In genomic region chr1:8013800-8014199, GRCh38 we compare ENCODE assay signal across 24 cellular contexts. TPM values are rescaled to one million over a fixed set of nuclear protein-coding genes. Genes with fewer than 3 reads are reported as not detected.
A peak's percentile ranks its signal among the peaks of the same experiment; 100 is the strongest.
DNase-seq lines count a peak whose midpoint lies in the region; ATAC-seq, FAIRE-seq and TF ChIP-seq lines count a peak whose summit lies in the region.
"Had no signal": no experiment of that assay in that cellular context is flagged by ENCODE, and none has a peak within 500 bp of the region (broad histone marks: within the 10 kb centered on the region; RNA-seq: fewer than 3 reads in every experiment).

No MANE protein-coding gene starts in this region.

- no peak for FAIRE-seq in HepG2 (lab: Jason Lieb, UNC)

- peaks cover 83% of the 10 kb centered on the region for H3K4me1 Mint-ChIP-seq in chondrocyte (ENCODE audit: low read depth)
- H3K4me1 Mint-ChIP-seq: activated CD4-positive, alpha-beta T cell treated with anti-CD3 and anti-CD28 coated beads, Interleukin-2, amount 10 ng/mL, durations not matched to agents 7 days and 5 days had no signal

- peaks cover 42% of the 10 kb centered on the region for H3K36me3 Mint-ChIP-seq in chondrocyte (ENCODE audit: low read depth)
- H3K36me3 Mint-ChIP-seq: CD14-positive monocyte had no signal

- in situ Hi-C loops in IMR-90 (cut with MboI; ENCODE audit: low sequenced_read_pairs) (no loop called here), HepG2 (cut with HindIII; ENCODE audit: extremely low pct_ligation_motif_present, low pct_unique_long_range_greater_than_20kb) (loop anchor here (10.0 kb wide), 1 partner anchor 301 kb away; the partner anchor contains the start of gene SLC45A1)

- H2AK5ac ChIP-seq in IMR-90 (ENCODE audit: low read depth, low read length) = no peak overlapping the region

- H3K18ac ChIP-seq in IMR-90 (ENCODE audit: low read depth, low read length) = no peak overlapping the region

- H3K9me3 ChIP-seq in IMR-90 (ENCODE audit: control insufficient read depth, insufficient read depth, low read length) = no peaks in the 10 kb centered on the region
- H3K9me3 ChIP-seq in HepG2 (ENCODE audit: low read length) = no peaks in the 10 kb centered on the region
- H3K9me3 ChIP-seq in skeletal muscle satellite cell (replicated peaks; ENCODE audit: low read length) = no peaks in the 10 kb centered on the region
- no peaks in the 10 kb centered on the region for H3K9me3 ChIP-seq in lower lobe of right lung
- H3K9me3 ChIP-seq: esophagus squamous epithelium, left lung, neutrophil, thoracic aorta had no signal

- intact Hi-C loops in IMR-90 (cut with micrococcal nuclease) (no loop called here), HepG2 (cut with micrococcal nuclease; ENCODE audit: unreplicated experiment) (no loop called here), lower lobe of right lung (cut with DNase I) (no loop called here)

- H2BK20ac ChIP-seq in IMR-90 (ENCODE audit: low read depth, low read length) = no peak overlapping the region

- dilution Hi-C loops in IMR-90 (cut with HindIII; ENCODE audit: low sequenced_read_pairs, unreplicated experiment) = loop anchor here (25.0 kb wide), 1 partner anchor 299 kb away; the partner anchor contains the start of gene SLC45A1

- TF ChIP-seq POLR2A in IMR-90 (IDR thresholded peaks at IDR 0.05; ENCODE audit: low read depth, low read length) (no peak; the same call in 1 of the 2 replicates), HepG2 (IDR thresholded peaks at IDR 0.05; ENCODE audit: insufficient read depth in 1 of 2, low read depth in 2 of 2, low read length in 2 of 2) (no peak)

- peaks cover 58% of the 10 kb centered on the region for H3K79me2 ChIP-seq in HepG2 (ENCODE audit: insufficient read depth, low read length)

- H4K20me1 ChIP-seq in IMR-90 (ENCODE audit: insufficient read depth, low read length) (peaks cover 71% of the 10 kb centered on the region), HepG2 (ENCODE audit: insufficient read depth, low read length) (peaks cover 98% of the 10 kb centered on the region)

- peak overlapping the region; percentile 7 for H3K4me3 Mint-ChIP-seq in chondrocyte (ENCODE audit: unreplicated experiment)
- H3K4me3 Mint-ChIP-seq: activated CD4-positive, alpha-beta T cell treated with anti-CD3 and anti-CD28 coated beads, Interleukin-2, amount 10 ng/mL, durations not matched to agents 7 days and 5 days; CD14-positive monocyte had no signal

- H2BK120ac ChIP-seq in IMR-90 (ENCODE audit: low read depth, low read length) = no peak overlapping the region

- ATAC-seq in IMR-90 (ENCODE audit: low read depth) = no peak
- no peak for ATAC-seq in HepG2
- ATAC-seq in HG03196 (IDR thresholded peaks at IDR 0.05; ENCODE audit: unreplicated experiment) = no peak
- no peak for ATAC-seq in lower lobe of right lung
- ATAC-seq: left lung had no signal

- no peak overlapping the region for H4K91ac ChIP-seq in IMR-90 (ENCODE audit: insufficient read depth, low read depth, low read length)

- H2BK5ac ChIP-seq in IMR-90 (ENCODE audit: low read depth, low read length, poor library complexity, severe bottlenecking) = no peak overlapping the region

- H3K36me3 ChIP-seq in IMR-90 (ENCODE audit: control insufficient read depth, insufficient read depth, low read length) (peaks cover 47% of the 10 kb centered on the region), HepG2 (replicated peaks in 1 of 2; ENCODE audit: control insufficient read depth in 1 of 2, insufficient read depth in 2 of 2, low read length in 2 of 2) (peaks cover 28 to 43% of the 10 kb centered on the region in 2 experiments), skeletal muscle satellite cell (ENCODE audit: insufficient read depth, low read length) (peaks cover 67% of the 10 kb centered on the region), lower lobe of right lung (peaks cover 59% of the 10 kb centered on the region)
- H3K36me3 ChIP-seq: neutrophil had no signal

- H3K9ac ChIP-seq in IMR-90 (ENCODE audit: low read depth, low read length) (no peak overlapping the region), HepG2 (ENCODE audit: insufficient read depth, low read depth, low read length) (no peak overlapping the region), skeletal muscle satellite cell (ENCODE audit: low read depth, low read length) (peak overlapping the region; percentile 7)

- no peaks in the 10 kb centered on the region for H3K9me3 Mint-ChIP-seq in chondrocyte (ENCODE audit: low read depth)
- H3K9me3 Mint-ChIP-seq: activated CD4-positive, alpha-beta T cell treated with anti-CD3 and anti-CD28 coated beads, Interleukin-2, amount 10 ng/mL, durations not matched to agents 7 days and 5 days; activated T-helper 2 cell treated with anti-CD3 and anti-CD28 coated beads, Interferon-gamma antibody, Interleukin-2, Interleukin-4, amounts not matched to agents 10 μg/mL and 5 μg/mL and 100 μg/mL, durations not matched to agents 14 hours and 24 hours and 36 hours; CD14-positive monocyte had no signal

- no peak overlapping the region for H2AFZ ChIP-seq in IMR-90 (replicated peaks; ENCODE audit: low read length, poor library complexity)
- H2AFZ ChIP-seq in HepG2 (ENCODE audit: low read length) = no peak overlapping the region

- H3K27me3 Mint-ChIP-seq in chondrocyte (ENCODE audit: low read depth) = no peaks in the 10 kb centered on the region

- no peak overlapping the region for H2AK9ac ChIP-seq in IMR-90 (replicated peaks; ENCODE audit: low read depth, low read length, poor library complexity)

- H3K9me1 ChIP-seq in IMR-90 (ENCODE audit: insufficient read depth, low read length) = peaks cover 4% of the 10 kb centered on the region; the same call in 1 of the 2 replicates

- peak overlapping the region; percentile 83 for H3K27ac Mint-ChIP-seq in chondrocyte (ENCODE audit: unreplicated experiment)
- H3K27ac Mint-ChIP-seq: activated CD4-positive, alpha-beta T cell treated with anti-CD3 and anti-CD28 coated beads, Interleukin-2, amount 10 ng/mL, durations not matched to agents 7 days and 5 days; activated T-helper 2 cell treated with anti-CD3 and anti-CD28 coated beads, Interferon-gamma antibody, Interleukin-2, Interleukin-4, amounts not matched to agents 10 μg/mL and 5 μg/mL and 100 μg/mL, durations not matched to agents 14 hours and 24 hours and 36 hours had no signal

- no peak overlapping the region for H3K23ac ChIP-seq in IMR-90 (ENCODE audit: low read depth, low read length)

- TF ChIP-seq RAD21 in IMR-90 (IDR thresholded peaks at IDR 0.05; ENCODE audit: low read length) (no peak), HepG2 (CRISPR knock-in tag; IDR thresholded peaks at IDR 0.05) (no peak)

- WGBS in IMR-90 (ENCODE audit: extremely low coverage in 2 of 2, insufficient read length in 1 of 2), 2 experiments = 100% methylated on average over 2 of the region's 6 CpGs; no CpG with 5 or more reads in 1 of the 2 experiments
- WGBS in HepG2 (ENCODE audit: low lambda C conversion rate) = 89% methylated on average over 6 of the region's 6 CpGs

- CTCF ChIA-PET in IMR-90 (lab: Yijun Ruan, JAX) (interaction anchor here (0.6 to 6.7 kb wide), 4 partner anchors 17 to 301 kb away, joined by 4 to 27 read pairs (median 14); no protein-coding TSS in a partner anchor), HepG2 (lab: Yijun Ruan, JAX; ENCODE audit: low intra/inter-chr PET ratio, low total read pairs) (no interaction called here)

- BruUV-seq in IMR-90 (replicated peaks; lab: Mats Ljungman, UMichigan) (no TSS peak), HepG2 (replicated peaks; lab: Mats Ljungman, UMichigan) (no TSS peak)

- H3K56ac ChIP-seq in IMR-90 (ENCODE audit: extremely low read depth, insufficient read depth, low read length) = no peak overlapping the region

- H3K4me3 ChIP-seq in IMR-90 (ENCODE audit: insufficient read depth, low read depth, low read length) (no peak overlapping the region), HepG2 (replicated peaks in 1 of 3; ENCODE audit: insufficient read depth in 1 of 3, low read depth in 2 of 3, low read length in 3 of 3) (no peak overlapping the region), skeletal muscle satellite cell (ENCODE audit: low read length) (no peak overlapping the region), lower lobe of right lung (no peak overlapping the region)
- H3K4me3 ChIP-seq: esophagus squamous epithelium, left lung, thoracic aorta had no signal

- POLR2A ChIA-PET in IMR-90 (lab: Charles Lee; ENCODE audit: unreplicated experiment) = no interaction called here
- POLR2A ChIA-PET in HepG2 (lab: Yijun Ruan, JAX) = interaction anchor here (1.1 to 6.9 kb wide), 3 partner anchors 11 to 301 kb away, joined by 3 to 99 read pairs (median 3); partner anchors contain the start of gene ERRFI1

- no peak overlapping the region for H3K14ac ChIP-seq in IMR-90 (replicated peaks; ENCODE audit: low read depth, low read length)

- H3K79me1 ChIP-seq in IMR-90 (ENCODE audit: low read depth in 1 of 2, low read length in 2 of 2) = peaks cover 36 to 82% of the 10 kb centered on the region in 2 experiments

- no peak overlapping the region for H3K4ac ChIP-seq in IMR-90 (ENCODE audit: low read depth, low read length)

- H3K4me2 ChIP-seq in IMR-90 (ENCODE audit: low read depth, low read length) (no peak overlapping the region), HepG2 (ENCODE audit: low read depth, low read length) (no peak overlapping the region), skeletal muscle satellite cell (ENCODE audit: low read length) (no peak overlapping the region)

- peaks cover 15% of the 10 kb centered on the region for H3K4me1 ChIP-seq in IMR-90 (ENCODE audit: control insufficient read depth, insufficient read depth, low read length)
- peaks cover 66% of the 10 kb centered on the region for H3K4me1 ChIP-seq in HepG2 (ENCODE audit: insufficient read depth, low read length)
- H3K4me1 ChIP-seq in skeletal muscle satellite cell (ENCODE audit: control insufficient read depth, insufficient read depth, low read length) = peaks cover 56% of the 10 kb centered on the region
- peaks cover 57% of the 10 kb centered on the region for H3K4me1 ChIP-seq in lower lobe of right lung

- H4K5ac ChIP-seq in IMR-90 (ENCODE audit: low read depth, low read length) = no peak overlapping the region

- H3K27me3 ChIP-seq in IMR-90 (ENCODE audit: control insufficient read depth, insufficient read depth, low read length) (no peaks in the 10 kb centered on the region), HepG2 (ENCODE audit: control insufficient read depth in 1 of 2, insufficient read depth in 2 of 2, low read length in 2 of 2) (no peaks in the 10 kb centered on the region), skeletal muscle satellite cell (ENCODE audit: control insufficient read depth, insufficient read depth, low read length) (no peaks in the 10 kb centered on the region), lower lobe of right lung (ENCODE audit: low read depth) (no peaks in the 10 kb centered on the region)
- H3K27me3 ChIP-seq: esophagus squamous epithelium, left lung had no signal

- TF ChIP-seq EP300 in HepG2 (IDR thresholded peaks at IDR 0.05; ENCODE audit: low read depth in 2 of 2, low read length in 2 of 2) (no peak), HepG2 (CRISPR knock-in tag; IDR thresholded peaks at IDR 0.05; ENCODE audit: borderline replicate concordance) (no peak)

- DNase-seq in IMR-90 (no peak), chondrocyte (ENCODE audit: low spot score) (no peak), HepG2 (ENCODE audit: low spot score) (no peak), lower lobe of right lung (no peak)
- no peak for DNase-seq in stimulated activated CD4-positive, alpha-beta T cell treated with anti-CD3 and anti-CD28 coated beads, Interleukin-4, amount 100 ng/mL, for 1 hour
- no peak for DNase-seq in activated naive CD4-positive, alpha-beta T cell (lab: John Stamatoyannopoulos, UW)
- DNase-seq: activated CD4-positive, alpha-beta T cell treated with anti-CD3 and anti-CD28 coated beads, Interleukin-2, amount 10 ng/mL, durations not matched to agents 7 days and 5 days; effector CD8-positive, alpha-beta T cell; esophagus squamous epithelium; glutamatergic neuron; KBM-7; left lung; MV-4-11; NCI-H1694; NCI-H748 treated with DMSO at 0.1 percent for 48 hours; OCI-M1; retina; T-helper 1 cell had no signal

- no peak overlapping the region for H4K8ac ChIP-seq in IMR-90 (ENCODE audit: low read depth in 2 of 2, low read length in 2 of 2)

- H2BK15ac ChIP-seq in IMR-90 (ENCODE audit: low read depth, low read length) = no peak overlapping the region

- TF ChIP-seq CTCF in IMR-90 (conservative IDR thresholded peaks at IDR 0.05; ENCODE audit: low read depth, low read length) (no peak), chondrocyte (IDR thresholded peaks at IDR 0.05) (no peak), HepG2 (CRISPR knock-in tag; IDR thresholded peaks at IDR 0.05) (no peak), lower lobe of right lung (IDR thresholded peaks at IDR 0.05) (no peak)

- peak overlapping the region; percentile 17; the same call in 1 of the 2 replicates for H3K27ac ChIP-seq in IMR-90 (ENCODE audit: insufficient read depth, low read length)
- H3K27ac ChIP-seq in HepG2 (ENCODE audit: extremely low read length, insufficient read depth, low read length) = no peak overlapping the region
- no peak overlapping the region for H3K27ac ChIP-seq in lower lobe of right lung
- H3K27ac ChIP-seq: neutrophil had no signal

RNA-seq across cellular contexts. Expression of gene ERRFI1, which starts 12.3 kb away (rescaled TPM):
- 101 and 106 TPM in 2 replicates for total RNA-seq in IMR-90 (2012; rRNA removed)
- 102 and 145 TPM in 2 replicates for polyA plus RNA-seq in IMR-90 (2012; rRNA removed)
- polyA plus RNA-seq in IMR-90 (2012; cell fraction: cytosol; rRNA removed) = 66.7 and 88.3 TPM in 2 replicates
- 50.7 and 405 TPM in 2 replicates for polyA plus RNA-seq in IMR-90 (2012; cell fraction: nucleus; rRNA removed; ENCODE audit: low replicate concordance)
- total RNA-seq in chondrocyte = 26.4 to 305 TPM (median 303 TPM) in 3 replicates
- total RNA-seq in HepG2 (2016; rRNA removed; fragmentation: Illumina TruSeq; extraction: Trizol) = 84.4 and 99.5 TPM in 2 replicates
- 16.2 and 17.9 TPM in 2 replicates for total RNA-seq in HepG2 (2016; cell fraction: cytosol; rRNA removed; fragmentation: Illumina TruSeq; extraction: Trizol; ENCODE audit: low read depth)
- total RNA-seq in HepG2 (2016; cell fraction: insoluble cytoplasmic fraction; rRNA removed; fragmentation: Illumina TruSeq; extraction: Trizol) = 83.4 and 92.6 TPM in 2 replicates
- total RNA-seq in HepG2 (2016; cell fraction: membrane; rRNA removed; fragmentation: Illumina TruSeq; extraction: Trizol) = 72.5 and 74.8 TPM in 2 replicates
- total RNA-seq in HepG2 (2016; cell fraction: nucleus; rRNA removed; fragmentation: Illumina TruSeq; extraction: Trizol) = 61.8 and 73.3 TPM in 2 replicates
- 634 and 753 TPM in 2 replicates for polyA plus RNA-seq in HepG2 (2011; rRNA removed)
- 492 and 608 TPM in 2 replicates for polyA plus RNA-seq in HepG2 (2011; cell fraction: cytosol; rRNA removed)
- polyA plus RNA-seq in HepG2 (2011; cell fraction: nucleus; rRNA removed) = 300 and 467 TPM in 2 replicates
- 335 and 494 TPM in 2 replicates for polyA plus RNA-seq in HepG2 (2012)
- polyA plus RNA-seq in HepG2 (2016; cell fraction: cytosol; fragmentation: Illumina TruSeq; extraction: Trizol; ENCODE audit: low read depth) = 8.7 and 10.5 TPM in 2 replicates
- 102 and 107 TPM in 2 replicates for polyA plus RNA-seq in HepG2 (2016; cell fraction: insoluble cytoplasmic fraction; fragmentation: Illumina TruSeq; extraction: Trizol; ENCODE audit: low read depth)
- 41.9 and 45.1 TPM in 2 replicates for polyA plus RNA-seq in HepG2 (2016; cell fraction: membrane; fragmentation: Illumina TruSeq; extraction: Trizol; ENCODE audit: low read depth)
- 110 and 117 TPM in 2 replicates for polyA plus RNA-seq in HepG2 (2016; cell fraction: nucleus; fragmentation: Illumina TruSeq; extraction: Trizol; ENCODE audit: insufficient read depth, low read depth)
- polyA minus RNA-seq in HepG2 (2011; rRNA and poly(A)+ RNA removed; ENCODE audit: low replicate concordance) = 6.9 and 217 TPM in 2 replicates
- polyA minus RNA-seq in HepG2 (2011; cell fraction: cytosol; rRNA and poly(A)+ RNA removed) = 288 and 291 TPM in 2 replicates
- 228 and 458 TPM in 2 replicates for polyA minus RNA-seq in HepG2 (2011; cell fraction: nucleus; rRNA and poly(A)+ RNA removed)
- total RNA-seq in skeletal muscle satellite cell (2012; rRNA removed) = 38.3 and 86.7 TPM in 2 replicates
- total RNA-seq in lower lobe of right lung = 65.1 TPM

RNA-seq across cellular contexts. Expression of gene PARK7, which starts 52.3 kb away (rescaled TPM):
- 207 and 384 TPM in 2 replicates for total RNA-seq in IMR-90 (2012; rRNA removed)
- 348 and 357 TPM in 2 replicates for polyA plus RNA-seq in IMR-90 (2012; rRNA removed)
- 108 and 179 TPM in 2 replicates for polyA plus RNA-seq in IMR-90 (2012; cell fraction: cytosol; rRNA removed)
- polyA plus RNA-seq in IMR-90 (2012; cell fraction: nucleus; rRNA removed; ENCODE audit: low replicate concordance) = 19.8 and 112 TPM in 2 replicates
- 250 to 288 TPM (median 254 TPM) in 3 replicates for total RNA-seq in chondrocyte
- 296 and 409 TPM in 2 replicates for total RNA-seq in HepG2 (2016; rRNA removed; fragmentation: Illumina TruSeq; extraction: Trizol)
- total RNA-seq in HepG2 (2016; cell fraction: cytosol; rRNA removed; fragmentation: Illumina TruSeq; extraction: Trizol; ENCODE audit: low read depth) = 134 and 137 TPM in 2 replicates
- total RNA-seq in HepG2 (2016; cell fraction: insoluble cytoplasmic fraction; rRNA removed; fragmentation: Illumina TruSeq; extraction: Trizol) = 293 and 390 TPM in 2 replicates
- 183 and 197 TPM in 2 replicates for total RNA-seq in HepG2 (2016; cell fraction: membrane; rRNA removed; fragmentation: Illumina TruSeq; extraction: Trizol)
- total RNA-seq in HepG2 (2016; cell fraction: nucleus; rRNA removed; fragmentation: Illumina TruSeq; extraction: Trizol) = 97.3 and 108 TPM in 2 replicates
- 160 and 212 TPM in 2 replicates for polyA plus RNA-seq in HepG2 (2011; rRNA removed)
- 157 and 186 TPM in 2 replicates for polyA plus RNA-seq in HepG2 (2011; cell fraction: cytosol; rRNA removed)
- polyA plus RNA-seq in HepG2 (2011; cell fraction: nucleus; rRNA removed) = 39.0 and 44.4 TPM in 2 replicates
- polyA plus RNA-seq in HepG2 (2012) = 232 and 305 TPM in 2 replicates
- 218 and 228 TPM in 2 replicates for polyA plus RNA-seq in HepG2 (2016; cell fraction: cytosol; fragmentation: Illumina TruSeq; extraction: Trizol; ENCODE audit: low read depth)
- 522 and 557 TPM in 2 replicates for polyA plus RNA-seq in HepG2 (2016; cell fraction: insoluble cytoplasmic fraction; fragmentation: Illumina TruSeq; extraction: Trizol; ENCODE audit: low read depth)
- 199 and 221 TPM in 2 replicates for polyA plus RNA-seq in HepG2 (2016; cell fraction: membrane; fragmentation: Illumina TruSeq; extraction: Trizol; ENCODE audit: low read depth)
- polyA plus RNA-seq in HepG2 (2016; cell fraction: nucleus; fragmentation: Illumina TruSeq; extraction: Trizol; ENCODE audit: insufficient read depth, low read depth) = 223 and 234 TPM in 2 replicates
- polyA minus RNA-seq in HepG2 (2011; rRNA and poly(A)+ RNA removed; ENCODE audit: low replicate concordance) = 24.0 and 53.8 TPM in 2 replicates
- polyA minus RNA-seq in HepG2 (2011; cell fraction: cytosol; rRNA and poly(A)+ RNA removed) = 52.3 and 53.9 TPM in 2 replicates
- 28.7 and 42.4 TPM in 2 replicates for polyA minus RNA-seq in HepG2 (2011; cell fraction: nucleus; rRNA and poly(A)+ RNA removed)
- 202 and 212 TPM in 2 replicates for total RNA-seq in skeletal muscle satellite cell (2012; rRNA removed)
- total RNA-seq in lower lobe of right lung = 187 TPM
